35 cellular contexts compared by ENCODE assay signal in genomic region chr13:82245860-82246259, GRCh38.
"Had no signal": no experiment of that assay in that cellular context is flagged by ENCODE, and none has a peak within 500 bp of the region (broad histone marks: within the 10 kb centered on the region; RNA-seq: fewer than 3 reads in every experiment).

No MANE protein-coding gene starts in this region.

- H3K27me3 ChIP-seq: MG63 had no signal

- H3K27ac ChIP-seq: KMS-11 had no signal

- H3K36me3 ChIP-seq: MG63 had no signal

- H3K4me3 ChIP-seq: MG63 had no signal

- H3K9me3 ChIP-seq: MG63 had no signal

- DNase-seq: Karpas-422, Kasumi-1, MG63, MM.1S, MV-4-11, NCI-H1048, NCI-H1092, NCI-H1092 treated with DMSO at 0.1 percent for 48 hours, NCI-H1105, NCI-H1105 treated with DMSO at 0.1 percent for 48 hours, NCI-H1417, NCI-H1417 treated with DMSO at 0.1 percent for 48 hours, NCI-H1436 treated with DMSO at 0.1 percent for 48 hours, NCI-H146, NCI-H1694, NCI-H1694 treated with DMSO at 0.1 percent for 48 hours, NCI-H187, NCI-H187 treated with DMSO at 0.1 percent for 48 hours, NCI-H1930, NCI-H2029, NCI-H2029 treated with DMSO at 0.1 percent for 48 hours, NCI-H2081, NCI-H2081 treated with DMSO at 0.1 percent for 48 hours, NCI-H2107, NCI-H2171, NCI-H2171 treated with DMSO at 0.1 percent for 48 hours, NCI-H2227 treated with DMSO at 0.1 percent for 48 hours, NCI-H226, NCI-H345, NCI-H446, NCI-H446 treated with DMSO at 0.1 percent for 48 hours, NCI-H510A, NCI-H510A treated with DMSO at 0.1 percent for 48 hours, NCI-H524 had no signal
